17 cellular contexts compared by ENCODE assay signal in genomic region chr2:237316339-237316738, GRCh38.
DNase-seq lines count a peak whose midpoint lies in the region; ATAC-seq and TF ChIP-seq lines count a peak whose summit lies in the region.
"Had no signal": no experiment of that assay in that cellular context is flagged by ENCODE, and none has a peak within 500 bp of the region (broad histone marks: within the 10 kb centered on the region; RNA-seq: fewer than 3 reads in every experiment).

No MANE protein-coding gene starts in this region.

- no peak for TF ChIP-seq POLR2A in spleen (IDR thresholded peaks at IDR 0.05)

- H3K4me3 ChIP-seq in colonic mucosa (no peak overlapping the region), mesodermal cell (ENCODE audit: extremely low read depth, insufficient read depth, low read length, poor library complexity, severe bottlenecking) (no peak overlapping the region), spleen (no peak overlapping the region)
- no peak overlapping the region for H3K4me3 ChIP-seq in CD4-positive, alpha-beta memory T cell (ENCODE audit: low read length in 2 of 2)

- WGBS in mesodermal cell (ENCODE audit: insufficient coverage in 2 of 2), 2 experiments, result no CpG with 5 or more reads among the region's 6 CpGs
- 66 to 77% (median 74%) methylated on average over 6 of the region's 6 CpGs for WGBS in spleen, 5 donors

- peaks cover 36% of the 10 kb centered on the region for H3K36me3 Mint-ChIP-seq in HFFc6 (ENCODE audit: low read depth)
- no peaks in the 10 kb centered on the region for H3K36me3 Mint-ChIP-seq in CD4-positive, alpha-beta memory T cell

- H3K27ac ChIP-seq in colonic mucosa (peak overlapping the region; percentile 65), mesodermal cell (ENCODE audit: low read depth, low read length, severe bottlenecking) (peak overlapping the region; percentile 98), spleen (peak overlapping the region in 5 of 8 donors; percentile 20 to 63 (median 48))
- H3K27ac ChIP-seq in CD4-positive, alpha-beta memory T cell (ENCODE audit: low read depth, low read length), result no peak overlapping the region
- H3K27ac ChIP-seq: HL-60, KMS-11, parathyroid adenoma had no signal

- TF ChIP-seq CTCF in HFFc6 (IDR thresholded peaks at IDR 0.05), result no peak
- no peak for TF ChIP-seq CTCF in colonic mucosa (IDR thresholded peaks at IDR 0.05)
- TF ChIP-seq CTCF in spleen (IDR thresholded peaks at IDR 0.05 in 8 of 11, conservative IDR thresholded peaks at IDR 0.05 in 3 of 11), result no peak
- TF ChIP-seq CTCF in GM10248 (IDR thresholded peaks at IDR 0.05; ENCODE audit: control extremely low read depth, extremely low read depth, low read depth, missing control alignments), result no peak

- no peak overlapping the region for H3K4me3 Mint-ChIP-seq in HFFc6
- H3K4me3 Mint-ChIP-seq in CD4-positive, alpha-beta memory T cell, result no peak overlapping the region
- H3K4me3 Mint-ChIP-seq: activated CD4-positive, alpha-beta T cell treated with anti-CD3 and anti-CD28 coated beads, Interleukin-2, amount 10 ng/mL, durations not matched to agents 24 days and 14 days had no signal

- CTCF ChIA-PET in CD4-positive, alpha-beta memory T cell (lab: Charles Lee; ENCODE audit: partially characterized antibody), result no interaction called here
- CTCF ChIA-PET in GM10248 (lab: Yijun Ruan, JAX), result no interaction called here

- ATAC-seq in GM21825 (IDR thresholded peaks at IDR 0.05; ENCODE audit: unreplicated experiment), result no peak
- no peak for ATAC-seq in GM21390 (IDR thresholded peaks at IDR 0.05; ENCODE audit: unreplicated experiment)

- peak overlapping the region; percentile 74 for H3K27ac Mint-ChIP-seq in HFFc6
- H3K27ac Mint-ChIP-seq in CD4-positive, alpha-beta memory T cell, result no peak overlapping the region
- H3K27ac Mint-ChIP-seq: activated CD4-positive, alpha-beta T cell treated with anti-CD3 and anti-CD28 coated beads, Interleukin-2, amount 10 ng/mL, durations not matched to agents 24 days and 14 days had no signal

- H3K4me1 ChIP-seq in colonic mucosa (no peaks in the 10 kb centered on the region), mesodermal cell (ENCODE audit: control insufficient read depth, insufficient read depth, low read length, poor library complexity, severe bottlenecking) (peaks cover 31% of the 10 kb centered on the region), spleen (no peaks in the 10 kb centered on the region)
- no peaks in the 10 kb centered on the region for H3K4me1 ChIP-seq in CD4-positive, alpha-beta memory T cell (ENCODE audit: insufficient read depth, low read length)

- no peaks in the 10 kb centered on the region for H3K27me3 ChIP-seq in colonic mucosa
- H3K27me3 ChIP-seq in spleen (replicated peaks in 1 of 7), result peaks cover 0 to 7% (median 0%) of the 10 kb centered on the region in 7 donors
- H3K27me3 ChIP-seq in CD4-positive, alpha-beta memory T cell (ENCODE audit: insufficient read depth, low read length), result no peaks in the 10 kb centered on the region

- peaks cover 5% of the 10 kb centered on the region; the same call in 1 of the 2 replicates for H3K9me3 Mint-ChIP-seq in HFFc6
- H3K9me3 Mint-ChIP-seq in CD4-positive, alpha-beta memory T cell, result no peaks in the 10 kb centered on the region
- H3K9me3 Mint-ChIP-seq: activated CD4-positive, alpha-beta T cell treated with anti-CD3 and anti-CD28 coated beads, Interleukin-2, amount 10 ng/mL, durations not matched to agents 24 days and 14 days had no signal

- H3K36me3 ChIP-seq in colonic mucosa, result no peaks in the 10 kb centered on the region
- H3K36me3 ChIP-seq in mesodermal cell (ENCODE audit: control insufficient read depth, insufficient read depth, low read length), result no peaks in the 10 kb centered on the region
- H3K36me3 ChIP-seq in spleen, result no peaks in the 10 kb centered on the region
- no peaks in the 10 kb centered on the region for H3K36me3 ChIP-seq in CD4-positive, alpha-beta memory T cell (ENCODE audit: insufficient read depth, low read length)

- POLR2A ChIA-PET in CD4-positive, alpha-beta memory T cell (lab: Charles Lee; ENCODE audit: partially characterized antibody), result no interaction called here
- POLR2A ChIA-PET in GM10248 (lab: Yijun Ruan, JAX), result no interaction called here

- intact Hi-C loops in colonic mucosa (cut with DNase I) (no loop called here), spleen (cut with DNase I; ENCODE audit: low total_unique reads) (no loop called here)
- intact Hi-C loops in CD4-positive, alpha-beta memory T cell (cut with micrococcal nuclease), result no loop called here

- H3K27me3 Mint-ChIP-seq in HFFc6 (ENCODE audit: insufficient read depth), result peaks cover 20% of the 10 kb centered on the region
- H3K27me3 Mint-ChIP-seq in CD4-positive, alpha-beta memory T cell, result peaks cover 3 to 13% of the 10 kb centered on the region in 2 donors

- DNase-seq in HFFc6, result no peak
- no peak for DNase-seq in colonic mucosa
- DNase-seq in spleen, result no peak
- no peak for DNase-seq in CD4-positive, alpha-beta memory T cell
- no peak for DNase-seq in GM10248 (ENCODE audit: extremely low spot score)
- DNase-seq: activated CD4-positive, alpha-beta T cell treated with anti-CD3 and anti-CD28 coated beads, Interleukin-2, amount 10 ng/mL, durations not matched to agents 24 days and 14 days; amygdala; GF-D8; NCI-H1417 treated with DMSO at 0.1 percent for 48 hours; NCI-H226; SHP77 treated with DMSO at 0.1 percent for 48 hours had no signal

- H3K9ac ChIP-seq in colonic mucosa (ENCODE audit: low read depth in 2 of 2, low read length in 2 of 2), result peak overlapping the region in 1 of 2 donors; percentile 14
- H3K9ac ChIP-seq: KMS-11, parathyroid adenoma had no signal

- H3K4me1 Mint-ChIP-seq in HFFc6 (ENCODE audit: low read depth), result peaks cover 79% of the 10 kb centered on the region
- H3K4me1 Mint-ChIP-seq in CD4-positive, alpha-beta memory T cell, result no peaks in the 10 kb centered on the region
- H3K4me1 Mint-ChIP-seq: activated CD4-positive, alpha-beta T cell treated with anti-CD3 and anti-CD28 coated beads, Interleukin-2, amount 10 ng/mL, durations not matched to agents 24 days and 14 days had no signal

- H3K9me3 ChIP-seq in colonic mucosa, result no peaks in the 10 kb centered on the region
- H3K9me3 ChIP-seq in mesodermal cell (ENCODE audit: control insufficient read depth, low read length), result no peaks in the 10 kb centered on the region
- H3K9me3 ChIP-seq in spleen, result no peaks in the 10 kb centered on the region
- no peaks in the 10 kb centered on the region for H3K9me3 ChIP-seq in CD4-positive, alpha-beta memory T cell (ENCODE audit: control insufficient read depth in 1 of 2, low read length in 2 of 2)
